8 cellular contexts compared by ENCODE assay signal in genomic region chr17:47189732-47190621, GRCh38. TPM values are rescaled to one million over a fixed set of nuclear protein-coding genes. Genes with fewer than 3 reads are reported as not detected.
A peak's percentile ranks its signal among the peaks of the same experiment; 100 is the strongest.
DNase-seq lines count a peak whose midpoint lies in the region; ATAC-seq and TF ChIP-seq lines count a peak whose summit lies in the region.

No MANE protein-coding gene starts in this region.

- H3K36me3 ChIP-seq in RWPE2 (ENCODE audit: low read depth) (peaks cover 28% of the 10 kb centered on the region), esophagus (ENCODE audit: control insufficient read depth in 2 of 2, insufficient read depth in 2 of 2, low read length in 1 of 2) (no peaks in the 10 kb centered on the region)

- H3K4me1 ChIP-seq in RWPE2 (ENCODE audit: insufficient read depth, poor library complexity, severe bottlenecking) = peaks cover 26% of the 10 kb centered on the region
- no peaks in the 10 kb centered on the region for H3K4me1 ChIP-seq in esophagus (ENCODE audit: control insufficient read depth in 2 of 2, insufficient read depth in 2 of 2, low read length in 1 of 2)

- 64 to 65% methylated on average over 9 of the region's 9 CpGs for WGBS in esophagus, 2 donors

- H3K27me3 Mint-ChIP-seq in progenitor cell of endocrine pancreas = no peaks in the 10 kb centered on the region

- H3K27ac Mint-ChIP-seq in progenitor cell of endocrine pancreas = peak overlapping the region; percentile 97

- H3K27ac ChIP-seq in RWPE2 (ENCODE audit: poor library complexity, severe bottlenecking) (peak overlapping the region; percentile 71), esophagus (ENCODE audit: low read depth in 2 of 2, low read length in 1 of 2) (peak overlapping the region; percentile 36 to 58)

- H3K4me3 Mint-ChIP-seq in progenitor cell of endocrine pancreas (ENCODE audit: low read depth) = peak overlapping the region; percentile 88

- TF ChIP-seq CTCF in RWPE2 (IDR thresholded peaks at IDR 0.05; ENCODE audit: poor library complexity, severe bottlenecking) (no peak), progenitor cell of endocrine pancreas (IDR thresholded peaks at IDR 0.05; ENCODE audit: unreplicated experiment) (no peak)

- DNase-seq in RWPE2 (ENCODE audit: low spot score) (no peak), progenitor cell of endocrine pancreas (ENCODE audit: low spot score, unreplicated experiment) (no peak), NCI-H1417 (lab: John Stamatoyannopoulos, UW) (no peak), NOMO-1 treated with dmso at 0.1 percent for 144 hours (lab: John Stamatoyannopoulos, UW; ENCODE audit: unreplicated experiment) (no peak), DMS 273 treated with DMSO at 0.1 percent for 48 hours (lab: John Stamatoyannopoulos, UW) (no peak)

- H3K36me3 Mint-ChIP-seq in progenitor cell of endocrine pancreas (ENCODE audit: insufficient read depth) = no peaks in the 10 kb centered on the region

- H3K27me3 ChIP-seq in RWPE2 (ENCODE audit: insufficient read depth, poor library complexity, severe bottlenecking) (no peaks in the 10 kb centered on the region), esophagus (ENCODE audit: control insufficient read depth in 1 of 2, insufficient read depth in 2 of 2, low read length in 2 of 2) (no peaks in the 10 kb centered on the region)

- H3K9me3 ChIP-seq in RWPE2 (ENCODE audit: severe bottlenecking) (no peaks in the 10 kb centered on the region), esophagus (ENCODE audit: control insufficient read depth in 2 of 2, insufficient read depth in 1 of 2, low read depth in 1 of 2, low read length in 1 of 2) (no peaks in the 10 kb centered on the region)

- H3K9me3 Mint-ChIP-seq in progenitor cell of endocrine pancreas (ENCODE audit: low read depth) = no peaks in the 10 kb centered on the region

- H3K4me3 ChIP-seq in GM08714 (ENCODE audit: low read length) (peak overlapping the region; percentile 44), RWPE2 (ENCODE audit: severe bottlenecking) (peak overlapping the region; percentile 58), esophagus (ENCODE audit: low read depth in 1 of 2, low read length in 2 of 2) (peak overlapping the region; percentile 34 to 73)

- H3K4me1 Mint-ChIP-seq in progenitor cell of endocrine pancreas (ENCODE audit: low read depth) = peaks cover 11% of the 10 kb centered on the region

- ATAC-seq in RWPE2 (ENCODE audit: low read depth) (peak; percentile 5; the same call in 2 of the 3 replicates), GM18867 (IDR thresholded peaks at IDR 0.05; ENCODE audit: unreplicated experiment) (no peak)

RNA-seq across cellular contexts. Expression of gene CDC27, which starts 0.9 kb away (rescaled TPM):
- 10 to 100 TPM in 1 of 2 donors, 1 to 10 TPM in 1; 9.0 to 16.7 TPM for polyA plus RNA-seq in esophagus
- 79.1 and 87.4 TPM in 2 replicates for total RNA-seq in progenitor cell of endocrine pancreas

RNA-seq across cellular contexts. Expression of gene MYL4, which starts 19.2 kb away (rescaled TPM):
- polyA plus RNA-seq in esophagus = under 1 TPM; 0.12 to 0.18 TPM
- total RNA-seq in progenitor cell of endocrine pancreas = 0.86 and 1.1 TPM in 2 replicates
